ENCODE assay signal across 9 cellular contexts in the genomic region with DNA sequence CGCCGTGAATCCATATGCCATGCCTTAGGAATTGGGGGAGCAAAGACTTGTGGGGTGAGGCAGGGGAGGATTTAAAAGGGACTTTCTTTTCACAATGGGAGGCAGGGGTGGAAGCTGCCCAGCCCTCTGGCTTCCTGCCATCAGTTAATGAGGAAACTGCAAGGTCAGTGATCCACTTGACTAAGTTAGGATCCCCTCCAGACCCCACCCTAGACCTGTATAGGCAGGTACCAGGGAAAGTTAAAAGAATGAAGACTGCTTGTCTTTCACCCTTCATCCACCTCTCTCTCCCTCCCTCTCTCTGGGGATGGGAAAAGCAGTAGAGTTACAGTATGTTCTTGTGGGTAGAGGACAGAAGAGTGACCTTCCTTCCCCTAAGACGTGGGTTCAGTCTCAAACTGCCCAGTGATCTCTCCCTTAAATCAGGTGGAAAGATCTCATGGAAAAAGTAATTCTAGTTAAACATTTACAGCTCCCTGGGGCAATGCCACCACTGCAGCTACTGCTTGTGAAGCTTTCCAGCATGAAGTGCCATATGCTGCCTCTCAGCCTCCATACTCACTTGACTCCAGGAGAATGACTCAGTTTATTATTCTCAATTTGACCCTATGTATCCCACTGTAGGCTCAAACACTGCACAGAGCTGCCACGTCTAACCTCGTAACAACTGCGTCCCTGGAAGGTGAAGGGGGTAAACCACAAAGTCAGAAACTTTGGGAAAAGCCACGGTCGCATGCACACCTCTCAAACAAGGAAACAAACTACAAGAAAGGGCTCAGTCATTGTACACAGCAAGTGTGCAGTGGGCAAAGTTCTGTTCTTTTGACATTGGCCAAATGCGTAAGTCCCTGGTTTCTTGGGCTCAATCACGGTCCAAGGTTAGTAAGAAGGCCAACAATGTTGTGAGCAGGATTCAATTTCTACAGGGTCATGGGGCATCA. TPM values are rescaled to one million over a fixed set of nuclear protein-coding genes. Genes with fewer than 3 reads are reported as not detected.
DNase-seq lines count a peak whose midpoint lies in the region; ATAC-seq and TF ChIP-seq lines count a peak whose summit lies in the region.
"Had no signal": no experiment of that assay in that cellular context is flagged by ENCODE, and none has a peak within 500 bp of the region (broad histone marks: within the 10 kb centered on the region; RNA-seq: fewer than 3 reads in every experiment).

No MANE protein-coding gene starts in this region.

- peak overlapping the region in 4 of 5 experiments; percentile 94 to 97 (median 97) for H3K27ac Mint-ChIP-seq in brain

- H3K9me3 ChIP-seq in heart right ventricle: no peaks in the 10 kb centered on the region
- H3K9me3 ChIP-seq in lung (ENCODE audit: control insufficient read depth in 2 of 2, insufficient read depth in 1 of 2, low read length in 1 of 2): no peaks in the 10 kb centered on the region
- no peaks in the 10 kb centered on the region for H3K9me3 ChIP-seq in vagina

- H3K27ac ChIP-seq in heart right ventricle (peak overlapping the region in 4 of 10 donors; percentile 77 to 91 (median 82)), lung (ENCODE audit: low read depth in 1 of 2, low read length in 1 of 2) (peak overlapping the region in 1 of 2 donors; percentile 56), vagina (peak overlapping the region; percentile 74)

- H3K4me1 ChIP-seq in heart right ventricle (peaks cover 0 to 23% (median 17%) of the 10 kb centered on the region in 9 donors), lung (ENCODE audit: control insufficient read depth in 2 of 2, insufficient read depth in 2 of 2, low read length in 2 of 2) (peaks cover 5 to 12% of the 10 kb centered on the region in 2 donors), vagina (peaks cover 31% of the 10 kb centered on the region)

- DNase-seq in heart right ventricle (no peak), left ventricle myocardium superior (no peak), lung (ENCODE audit: low spot score) (no peak), vagina (ENCODE audit: extremely low spot score in 2 of 2) (no peak), NOMO-1 (lab: John Stamatoyannopoulos, UW; ENCODE audit: unreplicated experiment in 2 of 2) (no peak), NOMO-1 treated with dmso at 0.1 percent for 144 hours (lab: John Stamatoyannopoulos, UW; ENCODE audit: unreplicated experiment) (no peak), C1 segment of cervical spinal cord (lab: John Stamatoyannopoulos, UW) (no peak)

- intact Hi-C loops in heart right ventricle (cut with DNase I) (loop anchor here in 1 of 10 donors (10.0 kb wide), 1 partner anchor 193 kb away; a partner anchor contains a TSS), left ventricle myocardium superior (cut with micrococcal nuclease) (no loop called here), vagina (cut with DNase I) (no loop called here)

- H3K4me3 ChIP-seq in heart right ventricle (peak overlapping the region; percentile 68 to 96 (median 88)), lung (peak overlapping the region; percentile 46), vagina (peak overlapping the region; percentile 74 to 83)

- H3K9me3 Mint-ChIP-seq in brain: peaks cover 0 to 5% (median 3%) of the 10 kb centered on the region in 5 experiments

- no peak for TF ChIP-seq POLR2A in vagina (IDR thresholded peaks at IDR 0.05)

- H3K27me3 Mint-ChIP-seq in brain: peaks cover 18% of the 10 kb centered on the region

- no peak for ATAC-seq in heart right ventricle
- ATAC-seq in left ventricle myocardium superior: no peak
- ATAC-seq in lung (ENCODE audit: insufficient read depth, low FRiP score): no peak

- peaks cover 33% of the 10 kb centered on the region for H3K4me1 Mint-ChIP-seq in brain

- H3K36me3 Mint-ChIP-seq in brain: peaks cover 7% of the 10 kb centered on the region

- 81 to 86% methylated on average over 10 of the region's 10 CpGs for WGBS in heart right ventricle, 2 donors
- WGBS in lung, 2 donors: 71 to 83% methylated on average over 10 of the region's 10 CpGs

- H3K27me3 ChIP-seq in heart right ventricle (no peaks in the 10 kb centered on the region), lung (ENCODE audit: control insufficient read depth, insufficient read depth) (no peaks in the 10 kb centered on the region), vagina (no peaks in the 10 kb centered on the region)

- TF ChIP-seq CTCF in heart right ventricle (IDR thresholded peaks at IDR 0.05) (no peak), brain (conservative IDR thresholded peaks at IDR 0.05) (no peak), lung (IDR thresholded peaks at IDR 0.05; ENCODE audit: control extremely low read depth, extremely low read depth) (no peak), vagina (IDR thresholded peaks at IDR 0.05) (no peak)

- H3K36me3 ChIP-seq in heart right ventricle (peaks cover 0 to 19% (median 4%) of the 10 kb centered on the region in 9 donors), lung (ENCODE audit: control insufficient read depth in 2 of 2, insufficient read depth in 2 of 2, low read length in 2 of 2) (peaks cover 0 to 6% of the 10 kb centered on the region in 2 donors), vagina (peaks cover 0 to 6% of the 10 kb centered on the region in 2 donors)

- H3K4me3 Mint-ChIP-seq in brain: peak overlapping the region; percentile 94 to 97 (median 96)

RNA-seq across cellular contexts. Expression of a gene that starts 1.2 kb away (rescaled TPM):
- total RNA-seq in heart right ventricle: 10 to 100 TPM; 56.1 to 85.7 (median 72.1) TPM
- 100 to 1,000 TPM in 1 of 2 donors, 10 to 100 TPM in 1; 91.2 to 142 TPM for polyA plus RNA-seq in heart right ventricle
- total RNA-seq in left ventricle myocardium superior: 70.4 TPM
- 139 TPM for polyA plus RNA-seq in brain (ENCODE audit: insufficient read depth, low read depth, low replicate concordance)
- total RNA-seq in lung: 10 to 100 TPM; 55.7 to 69.2 TPM
- polyA plus RNA-seq in lung: 100 to 1,000 TPM in 1 of 2 donors, 10 to 100 TPM in 1; 84.1 to 142 TPM
- 89.4 TPM for total RNA-seq in vagina

RNA-seq across cellular contexts. Expression of a gene that starts 1.3 kb away (rescaled TPM):
- total RNA-seq in heart right ventricle (under 1 TPM in 3 of 10 donors, not detected in 7; 0.11 to 0.42 (median 0.39) TPM), left ventricle myocardium superior (0.10 TPM), lung (1 to 10 TPM in 1 of 2 donors, under 1 TPM in 1; 0.92 to 1.6 TPM), vagina (not detected)
- polyA plus RNA-seq in heart right ventricle (under 1 TPM; 0.20 to 0.29 TPM), brain (ENCODE audit: insufficient read depth, low read depth, low replicate concordance) (0.31 TPM), lung (under 1 TPM; 0.61 to 0.64 TPM)
- total RNA-seq: T-helper 1 cell treated with Interleukin-12 subunit alpha and Interleukin-12 subunit beta and Interleukin-4 antibody, amounts not matched to agents 30 ng/mL and 1 ng/mL, for 36 hours had no signal

RNA-seq across cellular contexts. Expression of a gene that starts 16.9 kb away (rescaled TPM):
- total RNA-seq in heart right ventricle (under 1 TPM in 1 of 10 donors, not detected in 9; 0.14 TPM), left ventricle myocardium superior (not detected), lung (under 1 TPM; 0.40 to 0.77 TPM), vagina (1.2 TPM)
- polyA plus RNA-seq in heart right ventricle (under 1 TPM; 0.03 to 0.07 TPM), brain (ENCODE audit: insufficient read depth, low read depth, low replicate concordance) (0.80 TPM), lung (under 1 TPM; 0.09 to 0.49 TPM)

RNA-seq across cellular contexts. Expression of a gene that starts 24.1 kb away (rescaled TPM):
- total RNA-seq in heart right ventricle (10 to 100 TPM; 33.3 to 47.4 (median 37.3) TPM), left ventricle myocardium superior (29.6 TPM), lung (10 to 100 TPM; 42.4 to 64.8 TPM), vagina (28.2 TPM)
- polyA plus RNA-seq in heart right ventricle (10 to 100 TPM; 28.0 to 80.9 TPM), brain (ENCODE audit: insufficient read depth, low read depth, low replicate concordance) (118 TPM), lung (10 to 100 TPM; 45.1 to 93.7 TPM)

RNA-seq across cellular contexts. Expression of a gene that starts 26.7 kb away (rescaled TPM):
- total RNA-seq in heart right ventricle (10 to 100 TPM; 71.1 to 87.8 (median 78.3) TPM), left ventricle myocardium superior (76.8 TPM), lung (100 to 1,000 TPM in 1 of 2 donors, 10 to 100 TPM in 1; 87.6 to 114 TPM), vagina (111 TPM)
- polyA plus RNA-seq in heart right ventricle (10 to 100 TPM; 25.2 to 54.8 TPM), brain (ENCODE audit: insufficient read depth, low read depth, low replicate concordance) (42.7 TPM), lung (10 to 100 TPM; 33.0 to 81.6 TPM)
